Comparison of ENCODE assay signal across 1 cellular context in genomic region chr6:144186817-144187625, GRCh38.
TF ChIP-seq lines count a peak whose summit lies in the region.

No MANE protein-coding gene starts in this region.

TF ChIP-seq in GM12878, 131 proteins besides CTCF, POLR2A, EP300 and RAD21 (continued from another document):
- TF ChIP-seq RELB (IDR thresholded peaks at IDR 0.05; ENCODE audit: low read depth) (no peak), KAT2A (conservative IDR thresholded peaks at IDR 0.05; ENCODE audit: control insufficient read depth, low read depth, low read length) (no peak), HDGF (IDR thresholded peaks at IDR 0.05) (no peak), TAF1 (IDR thresholded peaks at IDR 0.05; ENCODE audit: borderline replicate concordance, low read depth, low read length) (no peak), SUZ12 (IDR thresholded peaks at IDR 0.05; ENCODE audit: unreplicated experiment) (no peak), BHLHE40 (IDR thresholded peaks at IDR 0.05; ENCODE audit: borderline replicate concordance in 1 of 2, low read depth in 2 of 2, low read length in 1 of 2) (no peak), TCF12 (IDR thresholded peaks at IDR 0.05; ENCODE audit: low read depth, low read length) (no peak), SMAD5 (IDR thresholded peaks at IDR 0.05; ENCODE audit: low read depth) (no peak), PKNOX1 (IDR thresholded peaks at IDR 0.05) (no peak), ZSCAN29 (IDR thresholded peaks at IDR 0.05) (no peak), USF2 (IDR thresholded peaks at IDR 0.05; ENCODE audit: borderline replicate concordance, low read depth, low read length) (no peak), SUPT20H (IDR thresholded peaks at IDR 0.05; ENCODE audit: borderline replicate concordance, control insufficient read depth, low read depth, low read length) (no peak)
TF ChIP-seq in GM12878: peak in this region for 0.
